ENCODE assay signal across 8 cellular contexts in genomic region chr11:62544521-62545436, GRCh38. TPM values are rescaled to one million over a fixed set of nuclear protein-coding genes. Genes with fewer than 3 reads are reported as not detected.
DNase-seq lines count a peak whose midpoint lies in the region; ATAC-seq and TF ChIP-seq lines count a peak whose summit lies in the region.

No MANE protein-coding gene starts in this region.

- no TSS peak for BruUV-seq in IMR-90 (replicated peaks; lab: Mats Ljungman, UMichigan)

- DNase-seq in CD4-positive, CD25-positive, alpha-beta regulatory T cell: peak in 2 of 3 donors; percentile 37 to 48
- DNase-seq in IMR-90 (no peak), adrenal gland (no peak), pons (ENCODE audit: low spot score) (no peak)
- DNase-seq in stimulated activated naive CD4-positive, alpha-beta T cell (lab: John Stamatoyannopoulos, UW): peak in 5 of 6 experiments; percentile 19 to 57 (median 27)

- H4K8ac ChIP-seq in IMR-90 (ENCODE audit: low read depth in 2 of 2, low read length in 2 of 2): peak overlapping the region; percentile 76 to 78

- H3K56ac ChIP-seq in IMR-90 (ENCODE audit: extremely low read depth, insufficient read depth, low read length): peak overlapping the region; percentile 99

- peak overlapping the region; percentile 95 for H3K4ac ChIP-seq in IMR-90 (ENCODE audit: low read depth, low read length)

- H3K4me3 ChIP-seq in CD4-positive, CD25-positive, alpha-beta regulatory T cell (ENCODE audit: low read depth, low read length): peak overlapping the region; percentile 86
- peak overlapping the region; percentile 85 for H3K4me3 ChIP-seq in IMR-90 (ENCODE audit: insufficient read depth, low read depth, low read length)
- H3K4me3 ChIP-seq in adrenal gland: peak overlapping the region; percentile 7 to 95 (median 76)
- peak overlapping the region; percentile 70 for H3K4me3 ChIP-seq in iPS-18a (ENCODE audit: low read length)

- H2AK9ac ChIP-seq in IMR-90 (replicated peaks; ENCODE audit: low read depth, low read length, poor library complexity): peak overlapping the region; percentile 93

- peak overlapping the region; percentile 67 for H3K18ac ChIP-seq in IMR-90 (ENCODE audit: low read depth, low read length)

- 3% methylated on average over 15 of the region's 33 CpGs; no CpG with 5 or more reads in 1 of the 2 experiments for WGBS in IMR-90 (ENCODE audit: extremely low coverage in 2 of 2, insufficient read length in 1 of 2), 2 experiments
- 13 to 39% (median 21%) methylated on average over 16 to 33 of the region's 33 CpGs for WGBS in adrenal gland, 4 donors

- no peaks in the 10 kb centered on the region for H3K27me3 Mint-ChIP-seq in CD4-positive, CD25-positive, alpha-beta regulatory T cell

- H3K23ac ChIP-seq in IMR-90 (ENCODE audit: low read depth, low read length): peak overlapping the region; percentile 89

- H3K14ac ChIP-seq in IMR-90 (replicated peaks; ENCODE audit: low read depth, low read length): peak overlapping the region; percentile 93

- H4K5ac ChIP-seq in IMR-90 (ENCODE audit: low read depth, low read length): peak overlapping the region; percentile 76

- H3K9me3 Mint-ChIP-seq in CD4-positive, CD25-positive, alpha-beta regulatory T cell: peaks cover 0 to 2% (median 0%) of the 10 kb centered on the region in 7 donors

- H3K9me1 ChIP-seq in IMR-90 (ENCODE audit: insufficient read depth, low read length): peaks cover 11% of the 10 kb centered on the region

- no peak for TF ChIP-seq POLR2A in IMR-90 (IDR thresholded peaks at IDR 0.05; ENCODE audit: low read depth, low read length)
- TF ChIP-seq POLR2A in adrenal gland (IDR thresholded peaks at IDR 0.05): no peak

- intact Hi-C loops in IMR-90 (cut with micrococcal nuclease): loop anchor here (1.0 to 5.0 kb wide), 2 partner anchors 16 to 37 kb away; no protein-coding TSS in a partner anchor
- intact Hi-C loops in adrenal gland (cut with DNase I): loop anchor here (5.0 kb wide), 1 partner anchor 122 kb away; no protein-coding TSS in a partner anchor

- ATAC-seq in CD4-positive, CD25-positive, alpha-beta regulatory T cell (ENCODE audit: low read depth in 2 of 2): no peak
- ATAC-seq in IMR-90 (ENCODE audit: low read depth) (no peak), HG02852 (IDR thresholded peaks at IDR 0.05; ENCODE audit: unreplicated experiment) (no peak), HG02981 (IDR thresholded peaks at IDR 0.05; ENCODE audit: unreplicated experiment) (no peak)

- peaks cover 0 to 40% of the 10 kb centered on the region in 2 experiments; a peak in 2 of 4 replicates for H3K79me1 ChIP-seq in IMR-90 (ENCODE audit: low read depth in 1 of 2, low read length in 2 of 2)

- H2BK15ac ChIP-seq in IMR-90 (ENCODE audit: low read depth, low read length): peak overlapping the region; percentile 37; the same call in 2 of the 3 replicates

- no peak for TF ChIP-seq CTCF in IMR-90 (conservative IDR thresholded peaks at IDR 0.05; ENCODE audit: low read depth, low read length)
- no peak for TF ChIP-seq CTCF in adrenal gland (IDR thresholded peaks at IDR 0.05)

- H4K20me1 ChIP-seq in IMR-90 (ENCODE audit: insufficient read depth, low read length): peaks cover 58% of the 10 kb centered on the region

- H4K91ac ChIP-seq in IMR-90 (ENCODE audit: insufficient read depth, low read depth, low read length): peak overlapping the region; percentile 87

- no peak for TF ChIP-seq RAD21 in IMR-90 (IDR thresholded peaks at IDR 0.05; ENCODE audit: low read length)

- no peaks in the 10 kb centered on the region for H3K36me3 ChIP-seq in CD4-positive, CD25-positive, alpha-beta regulatory T cell (ENCODE audit: control insufficient read depth, insufficient read depth, low read length)
- H3K36me3 ChIP-seq in IMR-90 (ENCODE audit: control insufficient read depth, insufficient read depth, low read length): peaks cover 11% of the 10 kb centered on the region
- no peaks in the 10 kb centered on the region for H3K36me3 ChIP-seq in adrenal gland (replicated peaks in 1 of 2)
- no peaks in the 10 kb centered on the region for H3K36me3 ChIP-seq in iPS-18a (ENCODE audit: control insufficient read depth, low read depth, low read length)

- H2BK5ac ChIP-seq in IMR-90 (ENCODE audit: low read depth, low read length, poor library complexity, severe bottlenecking): peak overlapping the region; percentile 98

- H3K4me1 Mint-ChIP-seq in CD4-positive, CD25-positive, alpha-beta regulatory T cell: peaks cover 7 to 75% (median 31%) of the 10 kb centered on the region in 4 donors

- H2AK5ac ChIP-seq in IMR-90 (ENCODE audit: low read depth, low read length): peak overlapping the region; percentile 83

- CTCF ChIA-PET in IMR-90 (lab: Yijun Ruan, JAX): interaction anchor here (2.3 to 4.1 kb wide), 3 partner anchors 9 to 120 kb away, joined by 7 to 24 read pairs (median 23); no protein-coding TSS in a partner anchor

- dilution Hi-C loops in IMR-90 (cut with HindIII; ENCODE audit: low sequenced_read_pairs, unreplicated experiment): no loop called here

- peak overlapping the region; percentile 96 to 99 (median 98) for H3K4me3 Mint-ChIP-seq in CD4-positive, CD25-positive, alpha-beta regulatory T cell

- peak overlapping the region; percentile 83 for H3K4me2 ChIP-seq in IMR-90 (ENCODE audit: low read depth, low read length)

- peaks cover 5% of the 10 kb centered on the region for H3K36me3 Mint-ChIP-seq in CD4-positive, CD25-positive, alpha-beta regulatory T cell

- in situ Hi-C loops in IMR-90 (cut with MboI; ENCODE audit: low sequenced_read_pairs): no loop called here

- H3K27ac ChIP-seq in CD4-positive, CD25-positive, alpha-beta regulatory T cell (ENCODE audit: insufficient read depth, low read length, poor library complexity, severe bottlenecking): peak overlapping the region; percentile 88
- H3K27ac ChIP-seq in IMR-90 (ENCODE audit: insufficient read depth, low read length) (peak overlapping the region; percentile 94), adrenal gland (peak overlapping the region in 4 of 5 donors; percentile 78 to 96 (median 86)), iPS-18a (ENCODE audit: low read length) (no peak overlapping the region)

- H3K9me3 ChIP-seq in CD4-positive, CD25-positive, alpha-beta regulatory T cell (ENCODE audit: control insufficient read depth in 2 of 2, low read length in 2 of 2): no peaks in the 10 kb centered on the region
- H3K9me3 ChIP-seq in IMR-90 (ENCODE audit: control insufficient read depth, insufficient read depth, low read length): no peaks in the 10 kb centered on the region
- H3K9me3 ChIP-seq in adrenal gland (replicated peaks in 1 of 3): no peaks in the 10 kb centered on the region
- no peaks in the 10 kb centered on the region for H3K9me3 ChIP-seq in iPS-18a (ENCODE audit: control insufficient read depth, low read depth, low read length)

- H2BK120ac ChIP-seq in IMR-90 (ENCODE audit: low read depth, low read length): peak overlapping the region; percentile 45

- peak overlapping the region; percentile 80 to 92 (median 88) for H3K27ac Mint-ChIP-seq in CD4-positive, CD25-positive, alpha-beta regulatory T cell

- no peak overlapping the region for H2BK20ac ChIP-seq in IMR-90 (ENCODE audit: low read depth, low read length)

- POLR2A ChIA-PET in IMR-90 (lab: Charles Lee; ENCODE audit: unreplicated experiment): interaction anchor here (0.5 to 3.6 kb wide), 5 partner anchors 8 to 616 kb away, joined by 3 to 16 read pairs (median 9); no protein-coding TSS in a partner anchor

- H3K4me1 ChIP-seq in CD4-positive, CD25-positive, alpha-beta regulatory T cell (ENCODE audit: control insufficient read depth, insufficient read depth, low read length, poor library complexity, severe bottlenecking): peaks cover 63% of the 10 kb centered on the region
- H3K4me1 ChIP-seq in IMR-90 (ENCODE audit: control insufficient read depth, insufficient read depth, low read length): peaks cover 36% of the 10 kb centered on the region
- peaks cover 43 to 66% of the 10 kb centered on the region in 2 donors for H3K4me1 ChIP-seq in adrenal gland (replicated peaks in 1 of 2)
- H3K4me1 ChIP-seq in iPS-18a (ENCODE audit: control insufficient read depth, low read depth, low read length): peaks cover 10% of the 10 kb centered on the region

- H3K27me3 ChIP-seq in CD4-positive, CD25-positive, alpha-beta regulatory T cell (ENCODE audit: control insufficient read depth, insufficient read depth, low read length): no peaks in the 10 kb centered on the region
- H3K27me3 ChIP-seq in IMR-90 (ENCODE audit: control insufficient read depth, insufficient read depth, low read length) (no peaks in the 10 kb centered on the region), adrenal gland (no peaks in the 10 kb centered on the region), iPS-18a (ENCODE audit: control insufficient read depth, insufficient read depth, low read length) (peaks cover 74% of the 10 kb centered on the region)

- H2AFZ ChIP-seq in IMR-90 (replicated peaks; ENCODE audit: low read length, poor library complexity): peak overlapping the region; percentile 35

- H3K9ac ChIP-seq in IMR-90 (ENCODE audit: low read depth, low read length) (peak overlapping the region; percentile 93), iPS-18a (ENCODE audit: low read length) (peak overlapping the region; percentile 4)

RNA-seq across cellular contexts. Expression of gene AHNAK, which starts 1.8 kb away (rescaled TPM):
- total RNA-seq in CD4-positive, CD25-positive, alpha-beta regulatory T cell: 852 TPM
- polyA plus RNA-seq in CD4-positive, CD25-positive, alpha-beta regulatory T cell: 10 to 100 TPM; 22.3 to 59.3 (median 39.5) TPM
- total RNA-seq in IMR-90 (2012; rRNA removed) (695 and 735 TPM in 2 replicates), adrenal gland (100 to 1,000 TPM; 121 to 307 (median 204) TPM)
- polyA plus RNA-seq in IMR-90 (2012; rRNA removed) (80.7 and 95.1 TPM in 2 replicates), adrenal gland (10 to 100 TPM; 32.0 to 35.4 (median 32.7) TPM)
- 22.8 and 36.6 TPM in 2 replicates for polyA plus RNA-seq in IMR-90 (2012; cell fraction: cytosol; rRNA removed)
- polyA plus RNA-seq in IMR-90 (2012; cell fraction: nucleus; rRNA removed; ENCODE audit: low replicate concordance): 45.0 and 186 TPM in 2 replicates

RNA-seq across cellular contexts. Expression of gene EEF1G, which starts 28.9 kb away (rescaled TPM):
- 1,198 TPM for total RNA-seq in CD4-positive, CD25-positive, alpha-beta regulatory T cell
- polyA plus RNA-seq in CD4-positive, CD25-positive, alpha-beta regulatory T cell: 1,000 to 10,000 TPM in 3 of 4 donors, 100 to 1,000 TPM in 1; 775 to 1,680 (median 1,413) TPM
- total RNA-seq in IMR-90 (2012; rRNA removed) (1,598 and 1,857 TPM in 2 replicates), adrenal gland (1,000 to 10,000 TPM in 6 of 8 donors, 100 to 1,000 TPM in 2; 943 to 1,585 (median 1,183) TPM)
- polyA plus RNA-seq in IMR-90 (2012; rRNA removed) (1,684 and 1,697 TPM in 2 replicates), adrenal gland (1,000 to 10,000 TPM in 1 of 3 donors, 100 to 1,000 TPM in 2; 646 to 1,257 (median 934) TPM)
- 1,447 and 1,704 TPM in 2 replicates for polyA plus RNA-seq in IMR-90 (2012; cell fraction: cytosol; rRNA removed)
- 506 and 710 TPM in 2 replicates for polyA plus RNA-seq in IMR-90 (2012; cell fraction: nucleus; rRNA removed; ENCODE audit: low replicate concordance)

RNA-seq across cellular contexts. Expression of gene TUT1, which starts 46.5 kb away (rescaled TPM):
- 22.0 TPM for total RNA-seq in CD4-positive, CD25-positive, alpha-beta regulatory T cell
- polyA plus RNA-seq in CD4-positive, CD25-positive, alpha-beta regulatory T cell: 10 to 100 TPM in 3 of 4 donors, 1 to 10 TPM in 1; 6.5 to 11.9 (median 10.9) TPM
- total RNA-seq in IMR-90 (2012; rRNA removed): 3.3 and 4.3 TPM in 2 replicates
- 10.1 TPM in 2 replicates for polyA plus RNA-seq in IMR-90 (2012; rRNA removed)
- 8.4 and 9.3 TPM in 2 replicates for polyA plus RNA-seq in IMR-90 (2012; cell fraction: cytosol; rRNA removed)
- polyA plus RNA-seq in IMR-90 (2012; cell fraction: nucleus; rRNA removed; ENCODE audit: low replicate concordance): 42.6 and 48.7 TPM in 2 replicates
- total RNA-seq in adrenal gland: 10 to 100 TPM in 7 of 8 donors, 1 to 10 TPM in 1; 7.0 to 32.4 (median 15.5) TPM
- 10 to 100 TPM in 2 of 3 donors, 1 to 10 TPM in 1; 9.4 to 67.6 (median 34.0) TPM for polyA plus RNA-seq in adrenal gland

RNA-seq across cellular contexts. Expression of gene MTA2, which starts 56.9 kb away (rescaled TPM):
- total RNA-seq in CD4-positive, CD25-positive, alpha-beta regulatory T cell: 172 TPM
- polyA plus RNA-seq in CD4-positive, CD25-positive, alpha-beta regulatory T cell: 10 to 100 TPM; 30.3 to 38.6 (median 33.9) TPM
- total RNA-seq in IMR-90 (2012; rRNA removed): 126 and 136 TPM in 2 replicates
- polyA plus RNA-seq in IMR-90 (2012; rRNA removed): 28.0 and 34.8 TPM in 2 replicates
- 14.4 and 18.0 TPM in 2 replicates for polyA plus RNA-seq in IMR-90 (2012; cell fraction: cytosol; rRNA removed)
- 35.6 and 60.7 TPM in 2 replicates for polyA plus RNA-seq in IMR-90 (2012; cell fraction: nucleus; rRNA removed; ENCODE audit: low replicate concordance)
- total RNA-seq in adrenal gland: 10 to 100 TPM; 66.9 to 97.3 (median 74.3) TPM
- 10 to 100 TPM; 66.5 to 82.4 (median 73.5) TPM for polyA plus RNA-seq in adrenal gland

Comparison
In these comparisons a context has a peak if more than half of its experiments do, and no peak if none do; other contexts are left out.
1. DNase-seq: peak in CD4-positive, CD25-positive, alpha-beta regulatory T cell (2 of 3) and stimulated activated naive CD4-positive, alpha-beta T cell (5 of 6); none in IMR-90 (single experiment), adrenal gland (0 of 7) and pons (single experiment).
2. Peak in every context shown above with its lines, with median percentiles within 50 percentile points of each other: H3K4me3 ChIP-seq.